9 cellular contexts compared by ENCODE assay signal in the genomic region with DNA sequence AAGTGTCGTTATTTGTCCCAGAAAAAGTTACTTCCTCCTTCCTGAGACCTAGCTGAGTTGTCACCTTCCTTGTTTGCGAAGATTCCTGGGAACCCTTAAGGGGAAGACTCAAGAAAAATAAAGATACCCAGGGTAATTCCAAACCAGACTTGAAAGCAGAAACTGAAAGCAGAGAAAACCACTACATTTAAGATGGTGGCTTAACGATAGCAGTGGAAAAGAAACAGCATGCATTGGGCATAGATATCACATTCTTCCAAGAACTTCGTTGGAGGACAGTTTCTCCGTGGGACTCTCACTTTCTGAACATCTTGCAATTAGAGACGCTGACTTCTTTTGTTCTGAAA.
DNase-seq lines count a peak whose midpoint lies in the region; ATAC-seq, FAIRE-seq and TF ChIP-seq lines count a peak whose summit lies in the region.
"Had no signal": no experiment of that assay in that cellular context is flagged by ENCODE, and none has a peak within 500 bp of the region (broad histone marks: within the 10 kb centered on the region; RNA-seq: fewer than 3 reads in every experiment).

No MANE protein-coding gene starts in this region.

- H3K4me3 Mint-ChIP-seq in activated B cell treated with CpG ODN at 0.5 μM for 24 hours = peak overlapping the region; percentile 66

- no peak overlapping the region for H3K9ac ChIP-seq in skeletal muscle tissue (ENCODE audit: low read depth in 1 of 3, low read length in 3 of 3)

- no peaks in the 10 kb centered on the region for H3K36me3 Mint-ChIP-seq in activated B cell treated with CpG ODN at 0.5 μM for 24 hours (ENCODE audit: low read depth)

- intact Hi-C loops in activated B cell treated with CpG ODN at 0.5 μM for 24 hours (cut with micrococcal nuclease) = loop anchor here (1.0 to 5.0 kb wide), 4 partner anchors 9 to 363 kb away; no protein-coding TSS in a partner anchor

- H3K27me3 Mint-ChIP-seq in activated B cell treated with CpG ODN at 0.5 μM for 24 hours = no peaks in the 10 kb centered on the region

- no peak for FAIRE-seq in frontal cortex (lab: Jason Lieb, UNC)

- TF ChIP-seq CTCF in activated B cell treated with CpG ODN at 0.5 μM for 24 hours (IDR thresholded peaks at IDR 0.05) = no peak

- H3K4me1 Mint-ChIP-seq in activated B cell treated with CpG ODN at 0.5 μM for 24 hours = peaks cover 52% of the 10 kb centered on the region

- H3K9me3 Mint-ChIP-seq in activated B cell treated with CpG ODN at 0.5 μM for 24 hours = no peaks in the 10 kb centered on the region

- H3K27me3 ChIP-seq in skeletal muscle tissue (ENCODE audit: control insufficient read depth in 3 of 3, insufficient read depth in 3 of 3, low read length in 3 of 3) = no peaks in the 10 kb centered on the region
- H3K27me3 ChIP-seq: gastroesophageal sphincter had no signal

- no peaks in the 10 kb centered on the region for H3K9me3 ChIP-seq in skeletal muscle tissue (ENCODE audit: control insufficient read depth in 3 of 3, low read length in 3 of 3)
- H3K9me3 ChIP-seq: gastroesophageal sphincter had no signal

- H3K27ac ChIP-seq in skeletal muscle tissue (ENCODE audit: low read depth, low read length) = peak overlapping the region; percentile 45

- peak overlapping the region; percentile 98 for H3K27ac Mint-ChIP-seq in activated B cell treated with CpG ODN at 0.5 μM for 24 hours

- no peak overlapping the region for H3K4me3 ChIP-seq in skeletal muscle tissue (ENCODE audit: low read length in 3 of 3)
- H3K4me3 ChIP-seq: gastroesophageal sphincter had no signal

- no peaks in the 10 kb centered on the region for H3K36me3 ChIP-seq in skeletal muscle tissue (ENCODE audit: control insufficient read depth in 3 of 3, insufficient read depth in 3 of 3, low read length in 3 of 3)
- H3K36me3 ChIP-seq: gastroesophageal sphincter had no signal

- CTCF ChIA-PET in activated B cell treated with CpG ODN at 0.5 μM for 24 hours (lab: Charles Lee) = interaction anchor here (1.0 to 1.9 kb wide), 6 partner anchors 9 to 548 kb away, joined by 3 to 7 read pairs (median 4); a partner anchor contains a TSS

- ATAC-seq in GM19025 (IDR thresholded peaks at IDR 0.05; ENCODE audit: low read depth, unreplicated experiment) = peak; percentile 31
- peak; percentile 47 for ATAC-seq in HG02763 (IDR thresholded peaks at IDR 0.05; ENCODE audit: unreplicated experiment)
- peak; percentile 39 for ATAC-seq in activated B cell treated with CpG ODN at 0.5 μM for 24 hours (ENCODE audit: low read depth)
- ATAC-seq: gastroesophageal sphincter had no signal

- POLR2A ChIA-PET in activated B cell treated with CpG ODN at 0.5 μM for 24 hours (lab: Charles Lee) = interaction anchor here (1.0 to 6.4 kb wide), 7 partner anchors 10 to 633 kb away, joined by 3 to 90 read pairs (median 19); a partner anchor contains a TSS

- DNase-seq in activated B cell treated with CpG ODN at 0.5 μM for 24 hours = no peak
- no peak for DNase-seq in frontal cortex (ENCODE audit: low spot score in 2 of 2)
- DNase-seq in NCI-H2029 treated with DMSO at 0.1 percent for 48 hours (lab: John Stamatoyannopoulos, UW) = no peak
- DNase-seq in NK-92 treated with Interleukin-12 subunit alpha and Interleukin-12 subunit beta, amount 100 ng/mL, for 24 hours (lab: John Stamatoyannopoulos, UW) = no peak
- DNase-seq: activated effector memory CD4-positive, alpha-beta T cell treated with anti-CD3 and anti-CD28 coated beads, Interleukin-2, amount 50 U/mL, for 16 hours had no signal

- H3K4me1 ChIP-seq in skeletal muscle tissue (ENCODE audit: control insufficient read depth in 3 of 3, insufficient read depth in 3 of 3, low read length in 3 of 3) = peaks cover 6 to 16% (median 15%) of the 10 kb centered on the region in 3 donors
